1 cellular context compared by ENCODE assay signal in the genomic region with DNA sequence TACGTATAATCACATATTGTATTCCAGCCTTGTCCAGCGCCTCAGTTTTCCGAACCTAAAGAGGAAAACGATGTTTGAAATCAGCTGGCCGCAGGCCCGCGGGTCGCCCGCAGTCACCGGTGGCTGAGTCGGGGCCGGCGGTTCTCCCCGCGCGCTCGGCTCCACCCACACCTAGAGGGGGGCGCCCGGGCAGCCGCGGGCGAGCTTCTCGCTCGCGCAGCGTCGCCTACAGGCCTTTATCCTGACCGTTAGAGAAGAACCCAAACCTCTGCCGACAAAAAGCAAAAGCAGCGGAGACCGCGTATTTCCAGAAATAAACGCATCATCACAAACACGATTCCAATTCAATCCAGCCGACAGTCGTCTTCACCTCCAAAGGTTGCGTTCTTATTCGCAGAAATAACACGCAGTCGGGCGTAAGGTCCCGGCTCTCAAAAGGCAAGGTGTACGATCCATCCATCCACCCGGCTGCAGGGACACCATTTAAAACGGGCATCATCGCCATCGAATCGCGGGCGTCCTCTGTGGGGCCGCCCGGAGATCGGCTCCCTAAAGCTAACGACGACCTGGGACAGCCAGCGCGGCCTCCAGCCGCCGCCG.
A peak's percentile ranks its signal among the peaks of the same experiment; 100 is the strongest.
TF ChIP-seq lines count a peak whose summit lies in the region.

No MANE protein-coding gene starts in this region.

TF ChIP-seq in HepG2, 621 proteins besides CTCF, POLR2A, EP300 and RAD21 (continued from another document):
- TF ChIP-seq MLXIP (CRISPR knock-in tag; IDR thresholded peaks at IDR 0.05; ENCODE audit: borderline replicate concordance) (no peak), ZNF788 (CRISPR knock-in tag; IDR thresholded peaks at IDR 0.05; ENCODE audit: borderline replicate concordance) (peak; percentile 21; the same call in 1 of the 2 replicates), PRDM15 (CRISPR knock-in tag; IDR thresholded peaks at IDR 0.05) (peak; percentile 32; the same call in 1 of the 2 replicates), TBX3 (IDR thresholded peaks at IDR 0.05; ENCODE audit: borderline replicate concordance) (no peak), PATZ1 (CRISPR knock-in tag; IDR thresholded peaks at IDR 0.05) (peak; percentile 58), ZMYM2 (CRISPR knock-in tag; IDR thresholded peaks at IDR 0.05) (no peak)
- TF ChIP-seq, protein P1, sequence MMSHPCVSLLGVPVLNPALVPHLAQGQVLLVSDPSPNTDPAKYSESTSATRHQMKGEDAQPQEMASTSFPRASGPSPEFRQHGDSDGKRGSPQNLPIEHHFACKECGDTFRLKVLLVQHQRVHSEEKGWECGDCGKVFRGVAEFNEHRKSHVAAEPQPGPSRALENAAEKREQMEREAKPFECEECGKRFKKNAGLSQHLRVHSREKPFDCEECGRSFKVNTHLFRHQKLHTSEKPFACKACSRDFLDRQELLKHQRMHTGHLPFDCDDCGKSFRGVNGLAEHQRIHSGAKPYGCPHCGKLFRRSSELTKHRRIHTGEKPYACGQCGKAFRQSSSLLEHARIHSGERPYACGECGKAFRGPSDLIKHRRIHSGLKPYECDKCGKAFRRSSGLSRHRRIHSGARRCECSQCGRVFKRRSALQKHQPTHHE (CRISPR knock-in tag; IDR thresholded peaks at IDR 0.05; ENCODE audit: borderline replicate concordance), result peak; percentile 23; the same call in 1 of the 2 replicates
